Comparison of ENCODE assay signal across 10 cellular contexts in genomic region chr11:109641549-109641948, GRCh38.
A peak's percentile ranks its signal among the peaks of the same experiment; 100 is the strongest.
DNase-seq lines count a peak whose midpoint lies in the region; ATAC-seq and TF ChIP-seq lines count a peak whose summit lies in the region.
"Had no signal": no experiment of that assay in that cellular context is flagged by ENCODE, and none has a peak within 500 bp of the region (broad histone marks: within the 10 kb centered on the region; RNA-seq: fewer than 3 reads in every experiment).

No MANE protein-coding gene starts in this region.

- no peaks in the 10 kb centered on the region for H3K36me3 Mint-ChIP-seq in neural crest cell (ENCODE audit: low read depth)
- H3K36me3 Mint-ChIP-seq in activated T-helper 1 cell treated with anti-CD3 and anti-CD28 coated beads, Interleukin-12 subunit alpha, Interleukin-12 subunit beta, Interleukin-2, Interleukin-4 antibody, amounts not matched to agents 30 ng/mL and 10 ng/mL and 1 ng/mL, durations not matched to agents 14 hours and 24 hours and 36 hours (ENCODE audit: low read depth): no peaks in the 10 kb centered on the region

- ATAC-seq in stimulated activated naive CD8-positive, alpha-beta T cell treated with anti-CD3 and anti-CD28 coated beads, Interleukin-15, Interleukin-2, amounts not matched to agents 100 U/mL and 50 U/mL, for 24 hours: no peak

- in situ Hi-C loops in GM13976 (cut with MboI; ENCODE audit: low sequenced_read_pairs, unreplicated experiment): no loop called here

- H3K9me3 Mint-ChIP-seq in neural crest cell: no peaks in the 10 kb centered on the region
- H3K9me3 Mint-ChIP-seq in activated T-helper 1 cell treated with anti-CD3 and anti-CD28 coated beads, Interleukin-12 subunit alpha, Interleukin-12 subunit beta, Interleukin-2, Interleukin-4 antibody, amounts not matched to agents 30 ng/mL and 10 ng/mL and 1 ng/mL, durations not matched to agents 14 hours and 24 hours and 36 hours: peaks cover 6% of the 10 kb centered on the region

- peak; percentile 8 for TF ChIP-seq CTCF in GM13976 (IDR thresholded peaks at IDR 0.05; ENCODE audit: borderline replicate concordance, control extremely low read depth, extremely low read depth, insufficient read depth, missing control alignments)
- peak; percentile 28 for TF ChIP-seq CTCF in neural crest cell (conservative IDR thresholded peaks at IDR 0.05)

- DNase-seq in GM13976 (ENCODE audit: low spot score): no peak
- DNase-seq in NCI-H226: peak; percentile 38
- DNase-seq in ecto neural progenitor cell (ENCODE audit: low spot score): peak; percentile 60
- peak; percentile 32 for DNase-seq in neural crest cell (ENCODE audit: low read depth, low spot score)
- no peak for DNase-seq in activated T-helper 1 cell treated with anti-CD3 and anti-CD28 coated beads, Interleukin-12 subunit alpha, Interleukin-12 subunit beta, Interleukin-2, Interleukin-4 antibody, amounts not matched to agents 30 ng/mL and 10 ng/mL and 1 ng/mL, durations not matched to agents 14 hours and 24 hours and 36 hours (ENCODE audit: low spot score)
- no peak for DNase-seq in stimulated activated naive CD8-positive, alpha-beta T cell treated with anti-CD3 and anti-CD28 coated beads, Interleukin-15, Interleukin-2, amounts not matched to agents 100 U/mL and 50 U/mL, for 24 hours
- DNase-seq in midbrain (lab: John Stamatoyannopoulos, UW): no peak
- DNase-seq in mesenteric fat pad (ENCODE audit: low spot score): no peak
- DNase-seq: activated CD4-positive, alpha-beta T cell treated with anti-CD3 and anti-CD28 coated beads for 48 hours; GF-D8 had no signal

- H3K4me1 Mint-ChIP-seq in neural crest cell: no peaks in the 10 kb centered on the region
- H3K4me1 Mint-ChIP-seq in activated T-helper 1 cell treated with anti-CD3 and anti-CD28 coated beads, Interleukin-12 subunit alpha, Interleukin-12 subunit beta, Interleukin-2, Interleukin-4 antibody, amounts not matched to agents 30 ng/mL and 10 ng/mL and 1 ng/mL, durations not matched to agents 14 hours and 24 hours and 36 hours (ENCODE audit: low read depth): no peaks in the 10 kb centered on the region

- H3K4me3 Mint-ChIP-seq in neural crest cell: no peak overlapping the region
- no peak overlapping the region for H3K4me3 Mint-ChIP-seq in activated T-helper 1 cell treated with anti-CD3 and anti-CD28 coated beads, Interleukin-12 subunit alpha, Interleukin-12 subunit beta, Interleukin-2, Interleukin-4 antibody, amounts not matched to agents 30 ng/mL and 10 ng/mL and 1 ng/mL, durations not matched to agents 14 hours and 24 hours and 36 hours

- peaks cover 20% of the 10 kb centered on the region for H3K27me3 Mint-ChIP-seq in neural crest cell (ENCODE audit: low read depth)
- H3K27me3 Mint-ChIP-seq in activated T-helper 1 cell treated with anti-CD3 and anti-CD28 coated beads, Interleukin-12 subunit alpha, Interleukin-12 subunit beta, Interleukin-2, Interleukin-4 antibody, amounts not matched to agents 30 ng/mL and 10 ng/mL and 1 ng/mL, durations not matched to agents 14 hours and 24 hours and 36 hours (ENCODE audit: insufficient read depth): no peaks in the 10 kb centered on the region

- intact Hi-C loops in activated T-helper 1 cell treated with anti-CD3 and anti-CD28 coated beads, Interleukin-12 subunit alpha, Interleukin-12 subunit beta, Interleukin-2, Interleukin-4 antibody, amounts not matched to agents 30 ng/mL and 10 ng/mL and 1 ng/mL, durations not matched to agents 14 hours and 24 hours and 36 hours (cut with micrococcal nuclease): no loop called here

- no peak overlapping the region for H3K27ac Mint-ChIP-seq in neural crest cell (ENCODE audit: unreplicated experiment)
- no peak overlapping the region for H3K27ac Mint-ChIP-seq in activated T-helper 1 cell treated with anti-CD3 and anti-CD28 coated beads, Interleukin-12 subunit alpha, Interleukin-12 subunit beta, Interleukin-2, Interleukin-4 antibody, amounts not matched to agents 30 ng/mL and 10 ng/mL and 1 ng/mL, durations not matched to agents 14 hours and 24 hours and 36 hours

Comparison
In these comparisons a context has a peak if more than half of its experiments do, and no peak if none do; other contexts are left out.
1. DNase-seq: peak in NCI-H226 (single experiment), ecto neural progenitor cell (single experiment) and neural crest cell (single experiment); none in GM13976 (single experiment), activated T-helper 1 cell treated with anti-CD3 and anti-CD28 coated beads, Interleukin-12 subunit alpha, Interleukin-12 subunit beta, Interleukin-2, Interleukin-4 antibody, amounts not matched to agents 30 ng/mL and 10 ng/mL and 1 ng/mL, durations not matched to agents 14 hours and 24 hours and 36 hours (single experiment), stimulated activated naive CD8-positive, alpha-beta T cell treated with anti-CD3 and anti-CD28 coated beads, Interleukin-15, Interleukin-2, amounts not matched to agents 100 U/mL and 50 U/mL, for 24 hours (single experiment), midbrain (single experiment) and mesenteric fat pad (single experiment).